12 cellular contexts compared by ENCODE assay signal in genomic region chr2:131504082-131504750, GRCh38. TPM values are rescaled to one million over a fixed set of nuclear protein-coding genes. Genes with fewer than 3 reads are reported as not detected.
"Had no signal": no experiment of that assay in that cellular context is flagged by ENCODE, and none has a peak within 500 bp of the region (broad histone marks: within the 10 kb centered on the region; RNA-seq: fewer than 3 reads in every experiment).

No MANE protein-coding gene starts in this region.

RNA-seq across cellular contexts. Expression of gene TUBA3D, which starts 28.3 kb away (rescaled TPM):
- total RNA-seq: aorta; dermis blood vessel endothelial cell; mammary epithelial cell; mesothelial cell of epicardium; pancreas; psoas muscle; SK-MEL-5; stomach; suprapubic skin; T-helper 1 cell treated with Interleukin-12 subunit alpha and Interleukin-12 subunit beta and Interleukin-4 antibody, amounts not matched to agents 30 ng/mL and 1 ng/mL, for 36 hours; tibial nerve; urinary bladder had no signal
